ENCODE assay signal across 14 cellular contexts in the genomic region with DNA sequence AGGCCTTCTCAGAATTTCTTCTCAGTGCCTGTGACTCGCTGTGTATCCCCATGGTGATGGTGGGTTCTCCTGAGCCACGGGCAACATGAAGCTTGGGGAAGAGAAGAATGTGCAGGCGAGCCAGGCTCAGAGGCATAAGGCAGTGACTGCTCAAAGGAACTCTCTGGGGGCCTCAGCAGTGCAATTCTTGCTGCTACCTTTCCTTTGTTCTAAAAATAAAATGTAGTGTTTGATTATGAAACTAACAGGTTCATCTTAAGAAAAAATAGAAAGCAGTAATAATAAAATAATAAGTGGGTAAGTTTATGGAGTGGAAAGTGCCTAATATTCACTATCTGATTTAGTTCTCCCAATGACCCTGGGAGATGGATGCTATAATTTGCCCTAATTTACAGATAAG. TPM values are rescaled to one million over a fixed set of nuclear protein-coding genes. Genes with fewer than 3 reads are reported as not detected.
DNase-seq lines count a peak whose midpoint lies in the region; ATAC-seq and TF ChIP-seq lines count a peak whose summit lies in the region.
"Had no signal": no experiment of that assay in that cellular context is flagged by ENCODE, and none has a peak within 500 bp of the region (broad histone marks: within the 10 kb centered on the region; RNA-seq: fewer than 3 reads in every experiment).

No MANE protein-coding gene starts in this region.

- H3K4me1 ChIP-seq in DOHH2 (ENCODE audit: control insufficient read depth, low read length) (peaks cover 27% of the 10 kb centered on the region), OCI-LY7 (ENCODE audit: insufficient read depth, low read length, poor library complexity, severe bottlenecking) (peaks cover 35% of the 10 kb centered on the region), adrenal gland (replicated peaks in 1 of 2) (peaks cover 0 to 6% of the 10 kb centered on the region in 2 donors)
- H3K4me1 ChIP-seq: SJSA1 had no signal

- H3K36me3 ChIP-seq in DOHH2 (ENCODE audit: control insufficient read depth, low read length) (no peaks in the 10 kb centered on the region), OCI-LY7 (ENCODE audit: insufficient read depth, low read length) (no peaks in the 10 kb centered on the region), adrenal gland (replicated peaks in 1 of 2) (no peaks in the 10 kb centered on the region)
- H3K36me3 ChIP-seq: MG63, SJSA1 had no signal

- no peaks in the 10 kb centered on the region for H4K20me1 ChIP-seq in DOHH2 (ENCODE audit: control insufficient read depth, insufficient read depth, low read depth, low read length)
- H4K20me1 ChIP-seq in OCI-LY7 (ENCODE audit: insufficient read depth, low read length): no peaks in the 10 kb centered on the region

- ATAC-seq in GM21723 (IDR thresholded peaks at IDR 0.05; ENCODE audit: unreplicated experiment) (peak; percentile 35), naive B cell (ENCODE audit: low read depth in 2 of 2) (no peak), GM19324 (IDR thresholded peaks at IDR 0.05; ENCODE audit: low FRiP score, unreplicated experiment) (no peak), HG02885 (IDR thresholded peaks at IDR 0.05; ENCODE audit: poor library complexity, unreplicated experiment) (no peak)

- no peak for TF ChIP-seq POLR2A in adrenal gland (IDR thresholded peaks at IDR 0.05)

- TF ChIP-seq CTCF in DOHH2 (IDR thresholded peaks at IDR 0.05; ENCODE audit: low read depth, low read length, poor library complexity, severe bottlenecking) (no peak), OCI-LY7 (conservative IDR thresholded peaks at IDR 0.05; ENCODE audit: low read length) (no peak), adrenal gland (IDR thresholded peaks at IDR 0.05) (no peak)

- H3K4me2 ChIP-seq in DOHH2 (ENCODE audit: low read length) (peak overlapping the region; percentile 46), OCI-LY7 (ENCODE audit: low read length) (peak overlapping the region; percentile 67)

- H3K36me3 Mint-ChIP-seq in naive B cell: no peaks in the 10 kb centered on the region

- H3K27ac ChIP-seq in DOHH2 (ENCODE audit: low read depth, low read length): no peak overlapping the region
- peak overlapping the region; percentile 57 for H3K27ac ChIP-seq in OCI-LY7 (ENCODE audit: low read depth, low read length, poor library complexity, severe bottlenecking)
- H3K27ac ChIP-seq in adrenal gland: no peak overlapping the region
- H3K27ac ChIP-seq: SJSA1 had no signal

- H3K9me2 ChIP-seq in DOHH2 (replicated peaks; ENCODE audit: control insufficient read depth, low read length) (no peaks in the 10 kb centered on the region), OCI-LY7 (ENCODE audit: insufficient read depth, low read length) (no peaks in the 10 kb centered on the region)

- intact Hi-C loops in OCI-LY7 (cut with micrococcal nuclease; ENCODE audit: unreplicated experiment) (loop anchor here (1.0 to 10.0 kb wide), 5 partner anchors 35 to 195 kb away; a partner anchor contains a TSS), adrenal gland (cut with DNase I) (loop anchor here in 1 of 2 donors (10.0 kb wide), 1 partner anchor 199 kb away; a partner anchor contains a TSS)

- H3F3A ChIP-seq in DOHH2 (ENCODE audit: control insufficient read depth, insufficient read depth): no peaks in the 10 kb centered on the region

- H3K4me3 Mint-ChIP-seq in naive B cell: peak overlapping the region in 5 of 8 donors; percentile 38 to 74 (median 61)

- peak overlapping the region; percentile 53; the same call in 1 of the 2 replicates for H2AFZ ChIP-seq in OCI-LY7 (ENCODE audit: low read length)

- peak overlapping the region; percentile 48 to 96 (median 76) for H3K27ac Mint-ChIP-seq in naive B cell

- BruUV-seq in OCI-LY7 (replicated peaks; lab: Mats Ljungman, UMichigan): no TSS peak

- H3K4me1 Mint-ChIP-seq in naive B cell: peaks cover 19 to 36% (median 28%) of the 10 kb centered on the region in 3 donors

- H3K79me2 ChIP-seq in DOHH2 (ENCODE audit: control insufficient read depth, low read length) (no peaks in the 10 kb centered on the region), OCI-LY7 (ENCODE audit: insufficient read depth, low read depth, low read length) (no peaks in the 10 kb centered on the region)

- H3K27me3 ChIP-seq in DOHH2 (ENCODE audit: control insufficient read depth, low read length) (peaks cover 7% of the 10 kb centered on the region; the same call in 1 of the 2 replicates), adrenal gland (no peaks in the 10 kb centered on the region)

- DNase-seq in OCI-LY7 (ENCODE audit: low spot score) (peak; percentile 28), naive B cell (no peak), NCI-H69 (lab: John Stamatoyannopoulos, UW) (no peak), adrenal gland (no peak)
- DNase-seq: DMS79, NCI-H510A had no signal

- POLR2A ChIA-PET in OCI-LY7 (lab: Charles Lee): interaction anchor here (0.8 to 2.5 kb wide), 3 partner anchors 35 to 198 kb away, joined by 3 to 16 read pairs (median 3); no protein-coding TSS in a partner anchor

- H3K9me3 Mint-ChIP-seq in naive B cell: no peaks in the 10 kb centered on the region

- H3K9me3 ChIP-seq in DOHH2 (ENCODE audit: control insufficient read depth, insufficient read depth, low read length) (no peaks in the 10 kb centered on the region), OCI-LY7 (ENCODE audit: low read length) (no peaks in the 10 kb centered on the region), adrenal gland (replicated peaks in 1 of 3) (no peaks in the 10 kb centered on the region)
- H3K9me3 ChIP-seq: MG63 had no signal

- H3K4me3 ChIP-seq in DOHH2 (ENCODE audit: low read length) (no peak overlapping the region), OCI-LY7 (ENCODE audit: low read depth, low read length, poor library complexity, severe bottlenecking) (no peak overlapping the region), adrenal gland (no peak overlapping the region)
- H3K4me3 ChIP-seq: K562, MG63, SJSA1 had no signal

- H3K27me3 Mint-ChIP-seq in naive B cell: no peaks in the 10 kb centered on the region

- 66 to 72% (median 69%) methylated on average over 3 of the region's 3 CpGs for WGBS in adrenal gland, 4 donors

- CTCF ChIA-PET in OCI-LY7 (lab: Charles Lee; ENCODE audit: unreplicated experiment): interaction anchor here (0.6 to 1.3 kb wide), 3 partner anchors 44 to 116 kb away, joined by 3 to 5 read pairs (median 3); a partner anchor contains a TSS

RNA-seq across cellular contexts. Expression of a gene that starts 46.7 kb away (rescaled TPM):
- total RNA-seq in OCI-LY7 (2014; rRNA removed; shearing (Covaris generic)): 2.3 and 2.5 TPM in 2 replicates
- total RNA-seq in OCI-LY7 (2022) (11.5 and 14.6 TPM in 2 replicates), adrenal gland (1 to 10 TPM in 4 of 8 donors, under 1 TPM in 3, not detected in 1; 0.36 to 3.7 (median 1.3) TPM)
- polyA plus RNA-seq in naive B cell (ENCODE audit: low read depth in 6 of 6) (100 to 1,000 TPM in 1 of 6 donors, 10 to 100 TPM in 5; 75.0 to 160 (median 83.4) TPM), adrenal gland (1 to 10 TPM in 2 of 3 donors, under 1 TPM in 1; 0.81 to 3.2 (median 2.7) TPM)
- total RNA-seq: LHCN-M2 had no signal

RNA-seq across cellular contexts. Expression of a gene that starts 54.5 kb away (rescaled TPM):
- 21.7 and 23.8 TPM in 2 replicates for total RNA-seq in OCI-LY7 (2014; rRNA removed; shearing (Covaris generic))
- total RNA-seq in OCI-LY7 (2022): 17.3 and 17.4 TPM in 2 replicates
- polyA plus RNA-seq in naive B cell (ENCODE audit: low read depth in 6 of 6): 1 to 10 TPM; 2.1 to 7.6 (median 3.6) TPM
- total RNA-seq in adrenal gland: 10 to 100 TPM; 24.9 to 64.4 (median 35.1) TPM
- polyA plus RNA-seq in adrenal gland: 10 to 100 TPM in 1 of 3 donors, 1 to 10 TPM in 2; 4.9 to 28.0 (median 6.8) TPM

RNA-seq across cellular contexts. Expression of a gene that starts 57.3 kb away (rescaled TPM):
- 155 and 199 TPM in 2 replicates for total RNA-seq in OCI-LY7 (2014; rRNA removed; shearing (Covaris generic))
- total RNA-seq in OCI-LY7 (2022) (246 and 253 TPM in 2 replicates), adrenal gland (100 to 1,000 TPM; 107 to 266 (median 166) TPM)
- polyA plus RNA-seq in naive B cell (ENCODE audit: low read depth in 6 of 6) (100 to 1,000 TPM; 264 to 311 (median 271) TPM), adrenal gland (100 to 1,000 TPM; 152 to 446 (median 241) TPM)
